Comparison of ENCODE assay signal across 13 cellular contexts in the genomic region with DNA sequence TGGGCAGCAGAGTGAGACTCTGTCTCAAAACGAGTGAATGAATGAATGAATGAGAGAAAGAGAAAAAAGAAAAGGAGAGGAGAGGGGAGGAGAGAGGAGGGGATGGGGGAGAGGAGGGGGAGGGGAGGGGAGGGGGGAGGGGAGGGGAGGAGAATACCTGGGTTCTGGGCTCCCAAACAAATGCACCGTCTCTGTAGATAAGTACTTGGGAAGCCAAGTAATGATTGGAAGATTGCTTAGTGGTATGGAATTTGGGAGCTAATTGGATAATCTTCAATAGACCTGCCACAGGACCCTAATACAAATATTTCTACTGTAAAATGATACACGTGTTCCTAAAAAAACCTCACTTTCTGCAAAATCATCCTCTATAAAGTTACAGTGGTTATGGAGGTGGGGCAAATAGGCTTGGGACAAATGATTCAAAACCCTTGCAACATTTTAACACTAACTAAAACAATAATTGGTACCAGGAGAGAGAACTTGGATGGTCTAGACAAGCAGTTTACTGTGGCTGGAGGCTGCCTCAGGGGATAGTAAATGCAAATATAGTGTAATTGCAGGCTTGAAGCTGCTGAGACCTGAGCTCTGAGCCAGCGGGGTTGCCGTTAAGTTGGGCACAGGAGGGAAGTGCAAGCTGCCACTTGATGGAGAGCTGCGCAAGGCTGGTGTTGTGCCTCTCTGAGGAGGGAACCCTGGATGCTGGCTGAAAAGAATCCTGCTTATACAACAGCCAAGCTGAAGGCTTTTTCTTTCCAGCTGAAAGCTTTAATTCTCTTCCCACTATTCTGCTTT. TPM values are rescaled to one million over a fixed set of nuclear protein-coding genes. Genes with fewer than 3 reads are reported as not detected.
DNase-seq lines count a peak whose midpoint lies in the region; ATAC-seq and TF ChIP-seq lines count a peak whose summit lies in the region.
"Had no signal": no experiment of that assay in that cellular context is flagged by ENCODE, and none has a peak within 500 bp of the region (broad histone marks: within the 10 kb centered on the region; RNA-seq: fewer than 3 reads in every experiment).

No MANE protein-coding gene starts in this region.

- TF ChIP-seq CTCF in osteoblast (IDR thresholded peaks at IDR 0.05; ENCODE audit: extremely low read depth, low read depth, low read length) (no peak), psoas muscle (IDR thresholded peaks at IDR 0.05) (no peak)

- intact Hi-C loops in activated naive CD4-positive, alpha-beta T cell treated with anti-CD3 and anti-CD28 coated beads for 36 hours (cut with micrococcal nuclease): no loop called here
- intact Hi-C loops in psoas muscle (cut with DNase I): no loop called here

- no peaks in the 10 kb centered on the region for H3K9me3 Mint-ChIP-seq in activated naive CD4-positive, alpha-beta T cell treated with anti-CD3 and anti-CD28 coated beads for 36 hours
- no peaks in the 10 kb centered on the region for H3K9me3 Mint-ChIP-seq in activated naive CD4-positive, alpha-beta T cell treated with anti-CD3 and anti-CD28 coated beads, Interleukin-2, amount 50 U/mL, for 72 hours
- H3K9me3 Mint-ChIP-seq: activated naive CD8-positive, alpha-beta T cell treated with anti-CD3 and anti-CD28 coated beads, Interleukin-2, amount 50 U/mL, for 24 hours had no signal

- WGBS in psoas muscle, 3 donors: 25 to 35% (median 30%) methylated on average over 5 to 6 of the region's 6 CpGs

- no peaks in the 10 kb centered on the region for H3K4me1 ChIP-seq in osteoblast (ENCODE audit: insufficient read depth, low read length)
- no peaks in the 10 kb centered on the region for H3K4me1 ChIP-seq in psoas muscle

- no peak overlapping the region for H3K4me2 ChIP-seq in osteoblast (ENCODE audit: insufficient read depth, low read length)

- CTCF ChIA-PET in activated naive CD4-positive, alpha-beta T cell treated with anti-CD3 and anti-CD28 coated beads for 36 hours (lab: Charles Lee): interaction anchor here (0.9 to 5.5 kb wide), 6 partner anchors 10 to 38 kb away, joined by 3 to 37 read pairs (median 4); a partner anchor contains a TSS

- no peak overlapping the region for H3K4me3 Mint-ChIP-seq in activated naive CD4-positive, alpha-beta T cell treated with anti-CD3 and anti-CD28 coated beads for 36 hours
- H3K4me3 Mint-ChIP-seq: activated naive CD8-positive, alpha-beta T cell treated with anti-CD3 and anti-CD28 coated beads, Interleukin-2, amount 50 U/mL, for 24 hours had no signal

- H3K27me3 Mint-ChIP-seq in activated naive CD4-positive, alpha-beta T cell treated with anti-CD3 and anti-CD28 coated beads for 36 hours (ENCODE audit: low read depth): no peaks in the 10 kb centered on the region
- H3K27me3 Mint-ChIP-seq: activated naive CD8-positive, alpha-beta T cell treated with anti-CD3 and anti-CD28 coated beads, Interleukin-2, amount 50 U/mL, for 24 hours had no signal

- H3K27me3 ChIP-seq in osteoblast (ENCODE audit: insufficient read depth, low read length) (peaks cover 65% of the 10 kb centered on the region), psoas muscle (ENCODE audit: insufficient read depth in 3 of 3, low read length in 2 of 3) (peaks cover 0 to 13% (median 8%) of the 10 kb centered on the region in 3 donors)
- H3K27me3 ChIP-seq: thyroid gland had no signal

- peak; percentile 19 for DNase-seq in activated naive CD4-positive, alpha-beta T cell treated with anti-CD3 and anti-CD28 coated beads for 36 hours
- no peak for DNase-seq in activated naive CD4-positive, alpha-beta T cell treated with anti-CD3 and anti-CD28 coated beads, Interleukin-2, amount 50 U/mL, for 72 hours (ENCODE audit: low spot score in 2 of 2)
- peak; percentile 38 for DNase-seq in NCI-H146 treated with DMSO at 0.1 percent for 48 hours (lab: John Stamatoyannopoulos, UW; ENCODE audit: unreplicated experiment)
- peak; percentile 31 for DNase-seq in UCSD-AML1 (lab: John Stamatoyannopoulos, UW; ENCODE audit: unreplicated experiment)
- DNase-seq in osteoblast (ENCODE audit: insufficient read length, low spot score, missing footprints): peak; percentile 44
- DNase-seq in psoas muscle: no peak
- DNase-seq: activated naive CD8-positive, alpha-beta T cell treated with anti-CD3 and anti-CD28 coated beads, Interleukin-2, amount 50 U/mL, for 24 hours; kidney; thyroid gland had no signal

- ATAC-seq in activated naive CD4-positive, alpha-beta T cell treated with anti-CD3 and anti-CD28 coated beads, Interleukin-2, amount 50 U/mL, for 72 hours: no peak
- ATAC-seq in HG02852 (IDR thresholded peaks at IDR 0.05; ENCODE audit: unreplicated experiment) (no peak), GM18909 (IDR thresholded peaks at IDR 0.05; ENCODE audit: poor library complexity, unreplicated experiment) (no peak), psoas muscle (no peak)
- ATAC-seq: activated naive CD8-positive, alpha-beta T cell treated with anti-CD3 and anti-CD28 coated beads, Interleukin-2, amount 50 U/mL, for 24 hours had no signal

- no peaks in the 10 kb centered on the region for H3K79me2 ChIP-seq in osteoblast (ENCODE audit: insufficient read depth, low read length)

- H4K20me1 ChIP-seq in osteoblast (ENCODE audit: insufficient read depth, low read length): no peaks in the 10 kb centered on the region

- H3K4me3 ChIP-seq in osteoblast (ENCODE audit: insufficient read depth, low read length) (no peak overlapping the region), psoas muscle (no peak overlapping the region)
- H3K4me3 ChIP-seq: thyroid gland had no signal

- H3K27ac ChIP-seq in osteoblast (ENCODE audit: low read depth, low read length) (no peak overlapping the region), psoas muscle (no peak overlapping the region)
- H3K27ac ChIP-seq: thyroid gland, VCaP had no signal

- H3K9me3 ChIP-seq in osteoblast (ENCODE audit: low read depth, low read length): no peaks in the 10 kb centered on the region
- H3K9me3 ChIP-seq in psoas muscle: no peaks in the 10 kb centered on the region
- H3K9me3 ChIP-seq: thyroid gland had no signal

- no peak overlapping the region for H2AFZ ChIP-seq in osteoblast (ENCODE audit: low read length)

- H3K36me3 Mint-ChIP-seq in activated naive CD4-positive, alpha-beta T cell treated with anti-CD3 and anti-CD28 coated beads for 36 hours (ENCODE audit: low read depth): no peaks in the 10 kb centered on the region
- peaks cover 5 to 7% of the 10 kb centered on the region in 2 donors for H3K36me3 Mint-ChIP-seq in activated naive CD4-positive, alpha-beta T cell treated with anti-CD3 and anti-CD28 coated beads, Interleukin-2, amount 50 U/mL, for 72 hours

- H3K27ac Mint-ChIP-seq in activated naive CD4-positive, alpha-beta T cell treated with anti-CD3 and anti-CD28 coated beads for 36 hours: no peak overlapping the region
- H3K27ac Mint-ChIP-seq in activated naive CD4-positive, alpha-beta T cell treated with anti-CD3 and anti-CD28 coated beads, Interleukin-2, amount 50 U/mL, for 72 hours: no peak overlapping the region
- H3K27ac Mint-ChIP-seq: activated naive CD8-positive, alpha-beta T cell treated with anti-CD3 and anti-CD28 coated beads, Interleukin-2, amount 50 U/mL, for 24 hours had no signal

- H3K4me1 Mint-ChIP-seq in activated naive CD4-positive, alpha-beta T cell treated with anti-CD3 and anti-CD28 coated beads for 36 hours (ENCODE audit: low read depth): peaks cover 67% of the 10 kb centered on the region

- H3K36me3 ChIP-seq in osteoblast (ENCODE audit: insufficient read depth, low read length) (no peaks in the 10 kb centered on the region), psoas muscle (ENCODE audit: insufficient read depth in 1 of 2, low read depth in 1 of 2) (no peaks in the 10 kb centered on the region)
- H3K36me3 ChIP-seq: thyroid gland had no signal

RNA-seq across cellular contexts. Expression of a gene that starts 3.5 kb away (rescaled TPM):
- 1 to 10 TPM; 1.8 to 1.9 TPM for total RNA-seq in activated naive CD4-positive, alpha-beta T cell treated with anti-CD3 and anti-CD28 coated beads for 36 hours
- 1 to 10 TPM; 1.9 to 2.1 TPM for total RNA-seq in activated naive CD4-positive, alpha-beta T cell treated with anti-CD3 and anti-CD28 coated beads, Interleukin-2, amount 50 U/mL, for 72 hours
- total RNA-seq in osteoblast (not detected in 2 replicates), psoas muscle (under 1 TPM in 1 of 4 donors, not detected in 3; 0.71 TPM)
- not detected for polyA plus RNA-seq in psoas muscle
- total RNA-seq: pulmonary artery endothelial cell had no signal

RNA-seq across cellular contexts. Expression of a gene that starts 12.2 kb away (rescaled TPM):
- 10 to 100 TPM; 10.7 to 10.8 TPM for total RNA-seq in activated naive CD4-positive, alpha-beta T cell treated with anti-CD3 and anti-CD28 coated beads for 36 hours
- total RNA-seq in activated naive CD4-positive, alpha-beta T cell treated with anti-CD3 and anti-CD28 coated beads, Interleukin-2, amount 50 U/mL, for 72 hours: 10 to 100 TPM; 16.3 to 16.9 TPM
- 23.9 and 26.5 TPM in 2 replicates for total RNA-seq in osteoblast
- total RNA-seq in psoas muscle: 10 to 100 TPM in 2 of 4 donors, 1 to 10 TPM in 2; 7.0 to 11.7 (median 8.6) TPM
- polyA plus RNA-seq in psoas muscle: 10 to 100 TPM in 1 of 3 donors, 1 to 10 TPM in 2; 6.7 to 13.9 (median 9.2) TPM

RNA-seq across cellular contexts. Expression of a gene that starts 48.6 kb away (rescaled TPM):
- total RNA-seq in activated naive CD4-positive, alpha-beta T cell treated with anti-CD3 and anti-CD28 coated beads for 36 hours: 100 to 1,000 TPM; 412 to 414 TPM
- 100 to 1,000 TPM; 255 to 315 TPM for total RNA-seq in activated naive CD4-positive, alpha-beta T cell treated with anti-CD3 and anti-CD28 coated beads, Interleukin-2, amount 50 U/mL, for 72 hours
- 12.7 and 13.8 TPM in 2 replicates for total RNA-seq in osteoblast
- 10 to 100 TPM; 52.8 to 73.9 (median 66.5) TPM for total RNA-seq in psoas muscle
- 100 to 1,000 TPM in 1 of 3 donors, 10 to 100 TPM in 2; 65.0 to 136 (median 74.2) TPM for polyA plus RNA-seq in psoas muscle

Comparison
In these comparisons a context has a peak if more than half of its experiments do, and no peak if none do; other contexts are left out.
1. DNase-seq: peak in activated naive CD4-positive, alpha-beta T cell treated with anti-CD3 and anti-CD28 coated beads for 36 hours (single experiment), NCI-H146 treated with DMSO at 0.1 percent for 48 hours (single experiment), UCSD-AML1 (single experiment) and osteoblast (single experiment); none in activated naive CD4-positive, alpha-beta T cell treated with anti-CD3 and anti-CD28 coated beads, Interleukin-2, amount 50 U/mL, for 72 hours (0 of 2) and psoas muscle (0 of 2).